ENCODE assay signal across 24 cellular contexts in the genomic region with DNA sequence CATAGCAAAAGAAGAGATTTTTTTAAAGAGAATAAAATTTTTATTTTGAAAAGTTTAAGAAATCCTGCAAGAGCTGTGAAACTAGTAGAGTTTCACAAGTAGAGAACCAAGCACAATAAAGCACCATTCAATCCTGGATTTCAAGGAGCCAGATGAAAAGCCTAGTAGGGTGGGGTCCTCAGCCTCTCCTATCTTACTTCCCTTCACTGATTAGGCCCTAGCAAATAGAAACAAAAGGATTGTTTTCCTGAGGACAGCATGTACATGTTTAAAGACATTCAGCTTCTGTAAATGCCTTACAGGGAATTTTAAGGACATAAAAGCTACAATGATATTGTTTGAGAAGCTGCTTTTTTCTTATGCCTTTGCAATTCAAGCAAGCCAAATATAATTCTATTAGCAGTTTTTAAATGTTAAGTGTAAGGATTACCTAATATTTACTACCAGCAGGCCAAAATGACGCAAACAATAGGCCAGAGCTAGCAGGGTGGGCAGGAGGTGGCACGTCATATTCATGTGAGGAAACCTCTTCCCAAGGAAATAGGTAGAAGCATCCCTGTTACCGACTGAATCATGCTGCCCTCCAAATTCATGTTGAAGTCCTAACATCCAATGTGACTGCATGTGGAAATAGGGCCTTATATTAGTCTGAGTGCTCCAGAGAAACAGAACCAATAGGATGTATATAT.
"Had no signal": no experiment of that assay in that cellular context is flagged by ENCODE, and none has a peak within 500 bp of the region (broad histone marks: within the 10 kb centered on the region; RNA-seq: fewer than 3 reads in every experiment).

No MANE protein-coding gene starts in this region.

- H3K27me3 ChIP-seq: brain microvascular endothelial cell, Peyer's patch had no signal

- DNase-seq: activated CD4-positive, alpha-beta T cell treated with anti-CD3 and anti-CD28 coated beads for 48 hours; activated CD4-positive, alpha-beta T cell treated with anti-CD3 and anti-CD28 coated beads, Interleukin-2, amount 50 U/mL, for 48 hours; activated CD4-positive, CD25-positive, alpha-beta regulatory T cell treated with anti-CD3 and anti-CD28 coated beads, Interleukin-2, amount 50 U/mL, for 72 hours; activated CD8-positive, alpha-beta memory T cell treated with anti-CD3 and anti-CD28 coated beads, Interleukin-2, amount 10 ng/mL, durations not matched to agents 7 days and 5 days; activated effector memory CD4-positive, alpha-beta T cell treated with Interleukin-2 at 50 U/mL for 16 hours; activated naive CD4-positive, alpha-beta T cell treated with Interleukin-2 at 50 U/mL for 16 hours; activated naive CD8-positive, alpha-beta T cell treated with anti-CD3 and anti-CD28 coated beads for 36 hours; activated T-cell treated with anti-CD3 and anti-CD28 coated beads, Interleukin-2, amount 50 U/mL, for 24 hours; brain microvascular endothelial cell; IMR-90; Kasumi-1; KBM-7; NCI-H1105 treated with DMSO at 0.1 percent for 48 hours; NCI-H1436 treated with DMSO at 0.1 percent for 48 hours; NCI-H187; NCI-H2081; NCI-H446; NCI-H524; Peyer's patch; SIG-M5; T-helper 17 cell; T-helper 9 cell had no signal

- H3K27me3 Mint-ChIP-seq: activated naive CD8-positive, alpha-beta T cell treated with anti-CD3 and anti-CD28 coated beads for 36 hours; activated T-cell treated with anti-CD3 and anti-CD28 coated beads, Interleukin-2, amount 50 U/mL, for 24 hours; T-helper 17 cell had no signal

- H3K4me3 Mint-ChIP-seq: activated CD8-positive, alpha-beta memory T cell treated with anti-CD3 and anti-CD28 coated beads, Interleukin-2, amount 10 ng/mL, durations not matched to agents 7 days and 5 days; activated naive CD8-positive, alpha-beta T cell treated with anti-CD3 and anti-CD28 coated beads for 36 hours; activated T-cell treated with anti-CD3 and anti-CD28 coated beads, Interleukin-2, amount 50 U/mL, for 24 hours; activated T-helper 1 cell treated with anti-CD3 and anti-CD28 coated beads, Interleukin-12 subunit alpha, Interleukin-12 subunit beta, Interleukin-2, Interleukin-4 antibody, amounts not matched to agents 30 ng/mL and 10 ng/mL and 1 ng/mL, durations not matched to agents 14 hours and 24 hours and 36 hours; T-helper 17 cell; WTC11 had no signal

- H3K4me3 ChIP-seq: Peyer's patch had no signal

- H3K27ac Mint-ChIP-seq: activated CD8-positive, alpha-beta memory T cell treated with anti-CD3 and anti-CD28 coated beads, Interleukin-2, amount 10 ng/mL, durations not matched to agents 7 days and 5 days; activated naive CD8-positive, alpha-beta T cell treated with anti-CD3 and anti-CD28 coated beads for 36 hours; activated T-cell treated with anti-CD3 and anti-CD28 coated beads, Interleukin-2, amount 50 U/mL, for 24 hours; activated T-helper 1 cell treated with anti-CD3 and anti-CD28 coated beads, Interleukin-12 subunit alpha, Interleukin-12 subunit beta, Interleukin-2, Interleukin-4 antibody, amounts not matched to agents 30 ng/mL and 10 ng/mL and 1 ng/mL, durations not matched to agents 14 hours and 24 hours and 36 hours; T-helper 17 cell; WTC11 had no signal

- H3K36me3 Mint-ChIP-seq: activated naive CD8-positive, alpha-beta T cell treated with anti-CD3 and anti-CD28 coated beads for 36 hours had no signal

- H3K9me3 ChIP-seq: Peyer's patch had no signal

- H3K27ac ChIP-seq: brain microvascular endothelial cell, Peyer's patch had no signal

- H3K4me1 ChIP-seq: Peyer's patch had no signal

- ATAC-seq: activated CD8-positive, alpha-beta memory T cell treated with anti-CD3 and anti-CD28 coated beads, Interleukin-2, amount 10 ng/mL, durations not matched to agents 7 days and 5 days; T-helper 17 cell; WTC11 had no signal

- H3K36me3 ChIP-seq: brain microvascular endothelial cell, Peyer's patch had no signal
